In the genomic region with DNA sequence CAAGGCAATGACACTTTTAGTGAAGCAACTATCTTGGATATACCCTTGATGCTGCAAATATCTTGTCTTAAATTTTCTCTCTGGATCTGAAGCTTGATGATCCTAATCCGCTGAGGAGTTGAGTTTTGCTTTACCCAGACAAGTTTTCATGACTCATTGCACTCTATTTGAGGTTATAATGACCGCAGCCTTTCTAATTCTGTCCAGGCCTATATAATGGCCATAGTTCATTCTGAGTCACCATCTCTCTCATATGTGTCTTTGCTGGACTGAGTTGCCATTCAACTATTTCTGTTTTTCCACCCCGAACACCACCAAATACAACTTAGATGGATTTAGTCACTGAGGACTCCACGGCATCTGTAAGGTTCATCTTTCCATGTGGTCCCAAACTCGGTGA, we compare ENCODE assay signal across 17 cellular contexts.
A peak's percentile ranks its signal among the peaks of the same experiment; 100 is the strongest.
DNase-seq lines count a peak whose midpoint lies in the region; ATAC-seq and TF ChIP-seq lines count a peak whose summit lies in the region.
"Had no signal": no experiment of that assay in that cellular context is flagged by ENCODE, and none has a peak within 500 bp of the region (broad histone marks: within the 10 kb centered on the region; RNA-seq: fewer than 3 reads in every experiment).

No MANE protein-coding gene starts in this region.

- ATAC-seq in GM18867 (IDR thresholded peaks at IDR 0.05; ENCODE audit: unreplicated experiment) (peak; percentile 79), HG02884 (IDR thresholded peaks at IDR 0.05; ENCODE audit: unreplicated experiment) (no peak), GM18502 (IDR thresholded peaks at IDR 0.05; ENCODE audit: poor library complexity, unreplicated experiment) (no peak)
- ATAC-seq: T-cell had no signal

- H3K4me3 ChIP-seq in astrocyte of the cerebellum (ENCODE audit: low read depth, low read length): no peak overlapping the region

- no peak for TF ChIP-seq CTCF in astrocyte of the cerebellum (IDR thresholded peaks at IDR 0.05; ENCODE audit: low read depth, low read length, missing control alignments)

- DNase-seq in HT1080 (ENCODE audit: low read depth) (peak; percentile 79), astrocyte of the cerebellum (ENCODE audit: low read depth) (peak; percentile 59), myocyte (ENCODE audit: low read depth) (peak; percentile 0), T-helper 2 cell (no peak)
- DNase-seq in stimulated activated CD4-positive, alpha-beta T cell treated with anti-CD3 and anti-CD28 coated beads, Interleukin-1b, Interleukin-23, amount 100 ng/mL, for 48 hours: no peak
- DNase-seq: ACHN; Calu3; CD4-positive, alpha-beta T cell; H9; KBM-7; NCI-H1105; NCI-H187; NCI-H82; T-cell had no signal

- in situ Hi-C loops in astrocyte of the cerebellum (cut with HindIII; ENCODE audit: low sequenced_read_pairs): no loop called here

Comparison
In these comparisons a context has a peak if more than half of its experiments do, and no peak if none do; other contexts are left out.
1. DNase-seq: peak in HT1080 (single experiment), astrocyte of the cerebellum (single experiment) and myocyte (single experiment); none in stimulated activated CD4-positive, alpha-beta T cell treated with anti-CD3 and anti-CD28 coated beads, Interleukin-1b, Interleukin-23, amount 100 ng/mL, for 48 hours (single experiment) and T-helper 2 cell (0 of 5).